In genomic region chr3:3665961-3666640, GRCh38 we compare ENCODE assay signal across 12 cellular contexts.
A peak's percentile ranks its signal among the peaks of the same experiment; 100 is the strongest.
DNase-seq lines count a peak whose midpoint lies in the region; ATAC-seq, FAIRE-seq and TF ChIP-seq lines count a peak whose summit lies in the region.
"Had no signal": no experiment of that assay in that cellular context is flagged by ENCODE, and none has a peak within 500 bp of the region (broad histone marks: within the 10 kb centered on the region; RNA-seq: fewer than 3 reads in every experiment).

No MANE protein-coding gene starts in this region.

- H3K27me3 ChIP-seq in HepG2 (ENCODE audit: control insufficient read depth in 1 of 2, insufficient read depth in 2 of 2, low read length in 2 of 2) = no peaks in the 10 kb centered on the region

- CTCF ChIA-PET in HepG2 (lab: Yijun Ruan, JAX; ENCODE audit: low intra/inter-chr PET ratio, low total read pairs) = no interaction called here

- H3K79me2 ChIP-seq in HepG2 (ENCODE audit: insufficient read depth, low read length) = no peaks in the 10 kb centered on the region

- DNase-seq in HepG2 (ENCODE audit: low spot score) = no peak
- no peak for DNase-seq in NCI-H2029 treated with DMSO at 0.1 percent for 48 hours (lab: John Stamatoyannopoulos, UW)
- no peak for DNase-seq in activated CD4-positive, alpha-beta T cell treated with anti-CD3 and anti-CD28 coated beads, Interleukin-2, amount 50 U/mL, for 4 hours
- DNase-seq in NCI-H146 treated with DMSO at 0.1 percent for 48 hours (lab: John Stamatoyannopoulos, UW; ENCODE audit: unreplicated experiment) = no peak
- no peak for DNase-seq in foreskin fibroblast
- DNase-seq: cerebellar nuclear complex; NK-92 treated with Interleukin-12 subunit alpha and Interleukin-12 subunit beta, amount 100 ng/mL, for 24 hours; stimulated activated naive CD4-positive, alpha-beta T cell had no signal

- no peaks in the 10 kb centered on the region for H3K36me3 ChIP-seq in HepG2 (replicated peaks in 1 of 2; ENCODE audit: control insufficient read depth in 1 of 2, insufficient read depth in 2 of 2, low read length in 2 of 2)

- WGBS in HepG2 (ENCODE audit: low lambda C conversion rate) = 23% methylated on average over 9 of the region's 13 CpGs

- no TSS peak for BruUV-seq in HepG2 (replicated peaks; lab: Mats Ljungman, UMichigan)

- peak; percentile 35 for ATAC-seq in GM18861 (IDR thresholded peaks at IDR 0.05; ENCODE audit: unreplicated experiment)
- peak; percentile 53 for ATAC-seq in GM21825 (IDR thresholded peaks at IDR 0.05; ENCODE audit: unreplicated experiment)
- ATAC-seq in HG03442 (IDR thresholded peaks at IDR 0.05; ENCODE audit: unreplicated experiment) = peak; percentile 38
- no peak for ATAC-seq in HepG2

- no peak overlapping the region for H3K9ac ChIP-seq in HepG2 (ENCODE audit: insufficient read depth, low read depth, low read length)

- H3K4me3 ChIP-seq in HepG2 (replicated peaks in 1 of 3; ENCODE audit: insufficient read depth in 1 of 3, low read depth in 2 of 3, low read length in 3 of 3) = no peak overlapping the region
- H3K4me3 ChIP-seq in foreskin fibroblast (ENCODE audit: low read depth in 1 of 2, low read length in 2 of 2) = no peak overlapping the region

- TF ChIP-seq CTCF in HepG2 (CRISPR knock-in tag; IDR thresholded peaks at IDR 0.05) (no peak), foreskin fibroblast (IDR thresholded peaks at IDR 0.05; ENCODE audit: low read depth, low read length) (no peak)

- TF ChIP-seq RAD21 in HepG2 (CRISPR knock-in tag; IDR thresholded peaks at IDR 0.05) = no peak

- H3K27ac ChIP-seq in HepG2 (ENCODE audit: extremely low read length, insufficient read depth, low read length) = no peak overlapping the region

- H2AFZ ChIP-seq in HepG2 (ENCODE audit: low read length) = no peak overlapping the region

- intact Hi-C loops in HepG2 (cut with micrococcal nuclease; ENCODE audit: unreplicated experiment) = no loop called here

- TF ChIP-seq EP300 in HepG2 (IDR thresholded peaks at IDR 0.05; ENCODE audit: low read depth in 2 of 2, low read length in 2 of 2) (no peak), HepG2 (CRISPR knock-in tag; IDR thresholded peaks at IDR 0.05; ENCODE audit: borderline replicate concordance) (no peak)

- H4K20me1 ChIP-seq in HepG2 (ENCODE audit: insufficient read depth, low read length) = no peaks in the 10 kb centered on the region

- POLR2A ChIA-PET in HepG2 (lab: Yijun Ruan, JAX) = no interaction called here

- in situ Hi-C loops in HepG2 (cut with HindIII; ENCODE audit: extremely low pct_ligation_motif_present, low pct_unique_long_range_greater_than_20kb) = no loop called here

- H3K4me1 ChIP-seq in HepG2 (ENCODE audit: insufficient read depth, low read length) = no peaks in the 10 kb centered on the region

- no peak overlapping the region for H3K4me2 ChIP-seq in HepG2 (ENCODE audit: low read depth, low read length)

- FAIRE-seq in HepG2 (lab: Jason Lieb, UNC) = no peak
- FAIRE-seq: HTR-8/SVneo had no signal

- TF ChIP-seq POLR2A in HepG2 (IDR thresholded peaks at IDR 0.05; ENCODE audit: insufficient read depth in 1 of 2, low read depth in 2 of 2, low read length in 2 of 2) = no peak

- H3K9me3 ChIP-seq in HepG2 (ENCODE audit: low read length) = no peaks in the 10 kb centered on the region

TF ChIP-seq in HepG2, 621 proteins besides CTCF, POLR2A, EP300 and RAD21:
- no peak for TF ChIP-seq ZMYM4 (CRISPR knock-in tag; IDR thresholded peaks at IDR 0.05)
- peak; percentile 66 for TF ChIP-seq HNRNPK (IDR thresholded peaks at IDR 0.05; ENCODE audit: low read depth, low read length, poor library complexity, severe bottlenecking)
